In genomic region chr21:17044696-17045095, GRCh38 we compare ENCODE assay signal across 13 cellular contexts.
"Had no signal": no experiment of that assay in that cellular context is flagged by ENCODE, and none has a peak within 500 bp of the region (broad histone marks: within the 10 kb centered on the region; RNA-seq: fewer than 3 reads in every experiment).

No MANE protein-coding gene starts in this region.

- DNase-seq: effector CD8-positive, alpha-beta T cell; endodermal cell; heart left ventricle; kidney; mucosa of descending colon; naive B cell; pancreas; right lobe of liver; small intestine; stimulated activated CD4-positive, alpha-beta T cell treated with anti-CD3 and anti-CD28 coated beads, Interleukin-15, amount 100 ng/mL, for 24 hours; stimulated activated CD4-positive, alpha-beta T cell treated with anti-CD3 and anti-CD28 coated beads, Interleukin-2, amount 100 ng/mL, for 48 hours; stimulated activated naive B cell treated with anti-CD40 and anti-IgM and Interleukin-4, amounts not matched to agents 10 μg/mL and 1 μg/mL and 100 μg/mL, for 72 hours; upper lobe of left lung had no signal
